24 cellular contexts compared by ENCODE assay signal in genomic region chr12:89069431-89069830, GRCh38.
A peak's percentile ranks its signal among the peaks of the same experiment; 100 is the strongest.
DNase-seq lines count a peak whose midpoint lies in the region; ATAC-seq, FAIRE-seq and TF ChIP-seq lines count a peak whose summit lies in the region.
"Had no signal": no experiment of that assay in that cellular context is flagged by ENCODE, and none has a peak within 500 bp of the region (broad histone marks: within the 10 kb centered on the region; RNA-seq: fewer than 3 reads in every experiment).

No MANE protein-coding gene starts in this region.

- no peak overlapping the region for H3K4me3 Mint-ChIP-seq in activated T-cell treated with anti-CD3 and anti-CD28 coated beads, Interleukin-2, amount 50 U/mL, for 24 hours
- H3K4me3 Mint-ChIP-seq in endothelial cell (ENCODE audit: unreplicated experiment) = no peak overlapping the region
- H3K4me3 Mint-ChIP-seq: CD4-positive, alpha-beta memory T cell had no signal

- H3K27ac ChIP-seq in pancreas = no peak overlapping the region
- H3K27ac ChIP-seq: BLaER1 treated with 17β-estradiol and CSF1 and Interleukin-3, amounts not matched to agents 10 nM and 100 nM; RWPE1 had no signal

- TF ChIP-seq CTCF in fibroblast of villous mesenchyme (IDR thresholded peaks at IDR 0.05; ENCODE audit: insufficient read depth, low read depth, low read length) = no peak
- TF ChIP-seq CTCF in endothelial cell (IDR thresholded peaks at IDR 0.05; ENCODE audit: unreplicated experiment) = no peak
- TF ChIP-seq CTCF in pancreas (IDR thresholded peaks at IDR 0.05) = no peak

- H3K9me3 Mint-ChIP-seq in activated T-cell treated with anti-CD3 and anti-CD28 coated beads, Interleukin-2, amount 50 U/mL, for 24 hours = peaks cover 5% of the 10 kb centered on the region
- H3K9me3 Mint-ChIP-seq in endothelial cell (ENCODE audit: unreplicated experiment) = no peaks in the 10 kb centered on the region
- H3K9me3 Mint-ChIP-seq: CD4-positive, alpha-beta memory T cell had no signal

- no peak for FAIRE-seq in pancreas (lab: Jason Lieb, UNC)
- FAIRE-seq: GM12892, GM18507 had no signal

- no peak for DNase-seq in activated T-cell treated with anti-CD3 and anti-CD28 coated beads, Interleukin-2, amount 50 U/mL, for 24 hours
- DNase-seq in activated T-cell treated with anti-CD3 and anti-CD28 coated beads for 4 hours (no peak), amniotic epithelial cell (ENCODE audit: low read depth) (peak; percentile 81), fibroblast of villous mesenchyme (ENCODE audit: low read depth) (peak; percentile 55), endothelial cell (ENCODE audit: low spot score) (no peak), pancreas (no peak)
- DNase-seq: 8988T; CD4-positive, alpha-beta memory T cell; DND-41; GOT3; Karpas-422; MV-4-11; NCI-H1105 treated with DMSO at 0.1 percent for 48 hours; NCI-H2029 treated with DMSO at 0.1 percent for 48 hours; NCI-H345; NCI-H524; NCI-H774; NK-92 treated with Interleukin-12 subunit alpha and Interleukin-12 subunit beta, amount 100 ng/mL, for 24 hours; SHP77 treated with DMSO at 0.1 percent for 48 hours had no signal

- WGBS in pancreas, 2 donors = 78 to 84% methylated on average over 2 of the region's 2 CpGs

- H3K4me1 ChIP-seq in pancreas = peaks cover 0 to 12% (median 0%) of the 10 kb centered on the region in 3 donors

- H3K27ac Mint-ChIP-seq in activated T-cell treated with anti-CD3 and anti-CD28 coated beads, Interleukin-2, amount 50 U/mL, for 24 hours = peak overlapping the region; percentile 15
- no peak overlapping the region for H3K27ac Mint-ChIP-seq in endothelial cell (ENCODE audit: unreplicated experiment)
- H3K27ac Mint-ChIP-seq: CD4-positive, alpha-beta memory T cell had no signal

- H3K9me3 ChIP-seq in pancreas = no peaks in the 10 kb centered on the region
- H3K9me3 ChIP-seq: BLaER1 treated with 17β-estradiol and CSF1 and Interleukin-3, amounts not matched to agents 10 nM and 100 nM had no signal

- peaks cover 82% of the 10 kb centered on the region for H3K4me1 Mint-ChIP-seq in activated T-cell treated with anti-CD3 and anti-CD28 coated beads, Interleukin-2, amount 50 U/mL, for 24 hours (ENCODE audit: low read depth)
- H3K4me1 Mint-ChIP-seq in endothelial cell (ENCODE audit: unreplicated experiment) = peaks cover 14% of the 10 kb centered on the region
- H3K4me1 Mint-ChIP-seq: CD4-positive, alpha-beta memory T cell had no signal

- H3K36me3 ChIP-seq in pancreas = no peaks in the 10 kb centered on the region
- H3K36me3 ChIP-seq: BLaER1 treated with 17β-estradiol and CSF1 and Interleukin-3, amounts not matched to agents 10 nM and 100 nM had no signal

- H3K4me3 ChIP-seq in fibroblast of villous mesenchyme (ENCODE audit: low read depth, low read length) = no peak overlapping the region
- H3K4me3 ChIP-seq in pancreas = no peak overlapping the region
- H3K4me3 ChIP-seq: BLaER1 treated with 17β-estradiol and CSF1 and Interleukin-3, amounts not matched to agents 10 nM and 100 nM had no signal

- no peak for ATAC-seq in GM21360 (IDR thresholded peaks at IDR 0.05; ENCODE audit: unreplicated experiment)
- no peak for ATAC-seq in pancreas

- peaks cover 4% of the 10 kb centered on the region for H3K36me3 Mint-ChIP-seq in activated T-cell treated with anti-CD3 and anti-CD28 coated beads, Interleukin-2, amount 50 U/mL, for 24 hours (ENCODE audit: low read depth)
- H3K36me3 Mint-ChIP-seq in endothelial cell (ENCODE audit: low read depth, unreplicated experiment) = peaks cover 3% of the 10 kb centered on the region
- H3K36me3 Mint-ChIP-seq: CD4-positive, alpha-beta memory T cell had no signal

- H3K27me3 Mint-ChIP-seq in activated T-cell treated with anti-CD3 and anti-CD28 coated beads, Interleukin-2, amount 50 U/mL, for 24 hours = no peaks in the 10 kb centered on the region
- H3K27me3 Mint-ChIP-seq in endothelial cell (ENCODE audit: unreplicated experiment) = peaks cover 1% of the 10 kb centered on the region
- H3K27me3 Mint-ChIP-seq: CD4-positive, alpha-beta memory T cell had no signal

- intact Hi-C loops in pancreas (cut with DNase I) = no loop called here

- H3K27me3 ChIP-seq in pancreas = no peaks in the 10 kb centered on the region
- H3K27me3 ChIP-seq: BLaER1 treated with 17β-estradiol and CSF1 and Interleukin-3, amounts not matched to agents 10 nM and 100 nM had no signal

Comparison
In these comparisons a context has a peak if more than half of its experiments do, and no peak if none do; other contexts are left out.
1. DNase-seq: peak in amniotic epithelial cell (single experiment) and fibroblast of villous mesenchyme (single experiment); none in activated T-cell treated with anti-CD3 and anti-CD28 coated beads, Interleukin-2, amount 50 U/mL, for 24 hours (single experiment), activated T-cell treated with anti-CD3 and anti-CD28 coated beads for 4 hours (single experiment), endothelial cell (single experiment) and pancreas (0 of 6).